In genomic region chr14:50829472-50830043, GRCh38 we compare ENCODE assay signal across 8 cellular contexts. TPM values are rescaled to one million over a fixed set of nuclear protein-coding genes. Genes with fewer than 3 reads are reported as not detected.
A peak's percentile ranks its signal among the peaks of the same experiment; 100 is the strongest.
DNase-seq lines count a peak whose midpoint lies in the region; ATAC-seq, FAIRE-seq and TF ChIP-seq lines count a peak whose summit lies in the region.

No MANE protein-coding gene starts in this region.

- H3K27me3 ChIP-seq in adipocyte (replicated peaks; ENCODE audit: control insufficient read depth, insufficient read depth, low read length): no peaks in the 10 kb centered on the region
- no peaks in the 10 kb centered on the region for H3K27me3 ChIP-seq in stomach smooth muscle (ENCODE audit: control insufficient read depth in 1 of 2, insufficient read depth in 2 of 2, low read length in 2 of 2)

- TF ChIP-seq CTCF in AG10803 (conservative IDR thresholded peaks at IDR 0.05; ENCODE audit: low read length) (no peak), kidney (IDR thresholded peaks at IDR 0.05; ENCODE audit: borderline replicate concordance, extremely low read depth, insufficient read depth) (no peak)

- intact Hi-C loops in kidney (cut with DNase I): no loop called here

- H3K27ac ChIP-seq in kidney (ENCODE audit: low read depth in 2 of 2, low read length in 2 of 2) (no peak overlapping the region), stomach smooth muscle (ENCODE audit: low read length) (peak overlapping the region; percentile 60)

- H3K4me1 ChIP-seq in adipocyte (ENCODE audit: control insufficient read depth, insufficient read depth, low read length) (peaks cover 24% of the 10 kb centered on the region), kidney (ENCODE audit: control insufficient read depth in 1 of 2, insufficient read depth in 1 of 2, low read depth in 1 of 2, low read length in 2 of 2) (peaks cover 0 to 8% of the 10 kb centered on the region in 2 donors), stomach smooth muscle (ENCODE audit: control insufficient read depth, insufficient read depth, low read length) (peaks cover 25% of the 10 kb centered on the region)

- H3K9me3 ChIP-seq in adipocyte (ENCODE audit: control insufficient read depth, low read length) (no peaks in the 10 kb centered on the region), kidney (ENCODE audit: control insufficient read depth in 1 of 2, low read length in 2 of 2) (no peaks in the 10 kb centered on the region), stomach smooth muscle (ENCODE audit: control insufficient read depth in 2 of 2, low read length in 2 of 2) (no peaks in the 10 kb centered on the region)

- FAIRE-seq in kidney (lab: Jason Lieb, UNC): no peak

- H3K9ac ChIP-seq in adipocyte (ENCODE audit: low read length): peak overlapping the region; percentile 78
- H3K9ac ChIP-seq in kidney (ENCODE audit: low read length in 2 of 2): no peak overlapping the region
- H3K9ac ChIP-seq in stomach smooth muscle (ENCODE audit: low read length in 2 of 2): peak overlapping the region; percentile 35 to 71

- H3K36me3 ChIP-seq in adipocyte (ENCODE audit: control insufficient read depth, insufficient read depth, low read length, severe bottlenecking) (no peaks in the 10 kb centered on the region), kidney (ENCODE audit: control insufficient read depth in 1 of 2, insufficient read depth in 2 of 2, low read length in 2 of 2) (no peaks in the 10 kb centered on the region), stomach smooth muscle (ENCODE audit: control insufficient read depth in 2 of 2, insufficient read depth in 2 of 2, low read length in 2 of 2) (no peaks in the 10 kb centered on the region)

- H3K4me3 ChIP-seq in AG10803 (ENCODE audit: low read length) (peak overlapping the region; percentile 70), adipocyte (ENCODE audit: low read length) (peak overlapping the region; percentile 93), kidney (ENCODE audit: low read length in 2 of 2) (peak overlapping the region; percentile 50 to 59), stomach smooth muscle (ENCODE audit: low read length in 2 of 2) (peak overlapping the region; percentile 76 to 88)

- ATAC-seq in HG03378 (IDR thresholded peaks at IDR 0.05; ENCODE audit: unreplicated experiment): peak; percentile 7
- no peak for ATAC-seq in HG02970 (IDR thresholded peaks at IDR 0.05; ENCODE audit: low FRiP score, unreplicated experiment)
- ATAC-seq in GM21786 (IDR thresholded peaks at IDR 0.05; ENCODE audit: unreplicated experiment): no peak

- no peak for DNase-seq in AG10803 (ENCODE audit: low read depth)
- no peak for DNase-seq in adipocyte (ENCODE audit: low read depth)
- DNase-seq in kidney: no peak
- DNase-seq in NCI-H2171 (lab: John Stamatoyannopoulos, UW): no peak

RNA-seq across cellular contexts. Expression of gene NIN, which starts 1.4 kb away (rescaled TPM):
- total RNA-seq in kidney: 40.0 TPM
- polyA plus RNA-seq in kidney (ENCODE audit: insufficient read depth, low read depth, low replicate concordance): 3.6 TPM

RNA-seq across cellular contexts. Expression of gene ABHD12B, which starts 42.3 kb away (rescaled TPM):
- not detected for total RNA-seq in kidney
- polyA plus RNA-seq in kidney (ENCODE audit: insufficient read depth, low read depth, low replicate concordance): 0.88 TPM

Comparison
In these comparisons a context has a peak if more than half of its experiments do, and no peak if none do; other contexts are left out.
1. H3K9ac ChIP-seq: peak in adipocyte (single experiment) and stomach smooth muscle (2 of 2); none in kidney (0 of 2).
2. Peak in every context shown above with its lines, with median percentiles within 50 percentile points of each other: H3K4me3 ChIP-seq.